Comparison of ENCODE assay signal across 8 cellular contexts in the genomic region with DNA sequence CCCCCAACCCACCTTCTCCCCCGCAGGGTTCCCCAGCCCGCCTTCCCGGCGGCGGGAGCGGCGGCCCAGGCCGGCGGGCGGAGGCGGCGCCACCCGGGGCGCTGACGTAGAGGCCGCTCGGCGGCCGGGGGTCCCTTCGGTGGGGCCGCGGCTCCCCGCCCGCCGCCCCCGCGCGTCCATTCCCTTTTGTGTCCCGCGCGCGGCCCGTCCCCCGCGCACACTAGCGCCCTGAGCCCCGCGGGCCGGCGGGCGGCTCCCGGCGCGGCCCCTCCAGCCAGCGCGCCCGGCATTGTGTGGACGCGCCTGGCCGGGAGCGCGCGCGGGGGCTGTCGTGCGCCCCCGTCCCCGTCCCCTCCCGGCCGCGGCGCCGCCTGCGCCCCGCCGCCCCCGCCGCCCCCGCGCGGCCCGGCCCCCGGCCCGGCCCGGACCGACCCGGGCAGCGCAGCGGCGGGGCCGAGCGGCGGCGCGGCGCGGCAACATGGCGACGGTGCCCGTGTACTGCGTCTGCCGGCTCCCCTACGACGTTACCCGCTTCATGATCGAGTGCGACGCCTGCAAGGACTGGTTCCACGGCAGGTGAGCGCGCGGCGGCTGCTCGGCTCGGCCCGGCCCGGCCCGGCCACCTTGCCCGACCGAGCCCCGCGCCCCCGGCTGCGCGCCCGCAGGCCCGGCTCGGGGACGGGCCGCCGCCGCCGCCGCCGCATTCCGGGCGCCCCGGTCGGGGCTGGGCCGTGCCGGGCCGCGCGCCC. TPM values are rescaled to one million over a fixed set of nuclear protein-coding genes. Genes with fewer than 3 reads are reported as not detected.
DNase-seq lines count a peak whose midpoint lies in the region; ATAC-seq lines count a peak whose summit lies in the region.

A gene (plus strand): TSS at position 289 of the 749 bp plus-strand sequence. CDS start 190 bp downstream, at position 479.

- H3K27ac Mint-ChIP-seq in activated T-cell treated with anti-CD3 and anti-CD28 coated beads, Interleukin-2, amount 50 U/mL, for 72 hours = peak within 1 kb of the TSS; percentile 95

- no peaks in the 10 kb centered on the region for H3K9me3 Mint-ChIP-seq in activated T-cell treated with anti-CD3 and anti-CD28 coated beads, Interleukin-2, amount 50 U/mL, for 72 hours

- peak within 1 kb of the TSS; percentile 85 to 87 for H3K4me3 Mint-ChIP-seq in activated T-cell treated with anti-CD3 and anti-CD28 coated beads, Interleukin-2, amount 50 U/mL, for 72 hours

- ATAC-seq in activated T-cell treated with anti-CD3 and anti-CD28 coated beads, Interleukin-2, amount 50 U/mL, for 72 hours (replicated peaks in 1 of 2) = peak; percentile 54 to 63

- no peaks in the 10 kb centered on the region for H3K36me3 Mint-ChIP-seq in activated T-cell treated with anti-CD3 and anti-CD28 coated beads, Interleukin-2, amount 50 U/mL, for 72 hours (ENCODE audit: insufficient read depth in 2 of 2)

- no peaks in the 10 kb centered on the region for H3K27me3 Mint-ChIP-seq in activated T-cell treated with anti-CD3 and anti-CD28 coated beads, Interleukin-2, amount 50 U/mL, for 72 hours (ENCODE audit: low read depth)

- peaks cover 33% of the 10 kb centered on the region for H3K4me1 Mint-ChIP-seq in activated T-cell treated with anti-CD3 and anti-CD28 coated beads, Interleukin-2, amount 50 U/mL, for 72 hours (ENCODE audit: low read depth)

- DNase-seq in AG08396 (ENCODE audit: low spot score) (peak; percentile 63), GM19240 (ENCODE audit: insufficient read length, low spot score) (peak; percentile 47), LoVo (ENCODE audit: low spot score) (peak; percentile 14), globus pallidus (ENCODE audit: low spot score) (peak; percentile 36), occipital lobe (lab: John Stamatoyannopoulos, UW) (no peak), GF-D8 (lab: John Stamatoyannopoulos, UW) (no peak), DMS114 treated with DMSO at 0.1 percent for 48 hours (lab: John Stamatoyannopoulos, UW; ENCODE audit: unreplicated experiment) (no peak)
- DNase-seq in activated T-cell treated with anti-CD3 and anti-CD28 coated beads, Interleukin-2, amount 50 U/mL, for 72 hours = peak; percentile 45 to 46

RNA-seq across cellular contexts. Expression of the gene that starts here (rescaled TPM):
- 10 to 100 TPM; 23.3 to 27.6 TPM for total RNA-seq in activated T-cell treated with anti-CD3 and anti-CD28 coated beads, Interleukin-2, amount 50 U/mL, for 72 hours
- 33.4 TPM for total RNA-seq in occipital lobe

Comparison
In these comparisons a context has a peak if more than half of its experiments do, and no peak if none do; other contexts are left out.
1. DNase-seq: peak in AG08396 (single experiment), GM19240 (single experiment), LoVo (single experiment), activated T-cell treated with anti-CD3 and anti-CD28 coated beads, Interleukin-2, amount 50 U/mL, for 72 hours (2 of 2) and globus pallidus (single experiment); none in occipital lobe (single experiment), GF-D8 (single experiment) and DMS114 treated with DMSO at 0.1 percent for 48 hours (single experiment).